Comparison of ENCODE assay signal across 26 cellular contexts in genomic region chr2:56770490-56770889, GRCh38.
A peak's percentile ranks its signal among the peaks of the same experiment; 100 is the strongest.
DNase-seq lines count a peak whose midpoint lies in the region; TF ChIP-seq lines count a peak whose summit lies in the region.
"Had no signal": no experiment of that assay in that cellular context is flagged by ENCODE, and none has a peak within 500 bp of the region (broad histone marks: within the 10 kb centered on the region; RNA-seq: fewer than 3 reads in every experiment).

No MANE protein-coding gene starts in this region.

- H3K4me3 Mint-ChIP-seq in HFFc6: no peak overlapping the region
- H3K4me3 Mint-ChIP-seq: activated naive CD8-positive, alpha-beta T cell treated with anti-CD3 and anti-CD28 coated beads for 36 hours; brain; CD8-positive, alpha-beta T cell had no signal

- H3K27ac Mint-ChIP-seq in HFFc6: peak overlapping the region; percentile 79
- H3K27ac Mint-ChIP-seq: activated naive CD8-positive, alpha-beta T cell treated with anti-CD3 and anti-CD28 coated beads for 36 hours; brain; CD8-positive, alpha-beta T cell; naive B cell had no signal

- H3K27me3 Mint-ChIP-seq in HFFc6 (ENCODE audit: insufficient read depth): peaks cover 2% of the 10 kb centered on the region; the same call in 1 of the 2 replicates
- H3K27me3 Mint-ChIP-seq: activated naive CD8-positive, alpha-beta T cell treated with anti-CD3 and anti-CD28 coated beads for 36 hours; naive B cell had no signal

- TF ChIP-seq CTCF in HFFc6 (IDR thresholded peaks at IDR 0.05) (no peak), fibroblast of villous mesenchyme (IDR thresholded peaks at IDR 0.05; ENCODE audit: insufficient read depth, low read depth, low read length) (no peak)

- H3K4me1 Mint-ChIP-seq in HFFc6 (ENCODE audit: low read depth): peaks cover 41% of the 10 kb centered on the region
- H3K4me1 Mint-ChIP-seq: activated naive CD8-positive, alpha-beta T cell treated with anti-CD3 and anti-CD28 coated beads for 36 hours; brain; naive B cell had no signal

- peaks cover 13% of the 10 kb centered on the region for H3K36me3 Mint-ChIP-seq in HFFc6 (ENCODE audit: low read depth)
- H3K36me3 Mint-ChIP-seq: activated naive CD8-positive, alpha-beta T cell treated with anti-CD3 and anti-CD28 coated beads for 36 hours; brain; CD8-positive, alpha-beta T cell; naive B cell had no signal

- DNase-seq in Daoy (ENCODE audit: low read depth): peak; percentile 6
- DNase-seq in HFFc6: peak; percentile 68
- peak; percentile 3 for DNase-seq in RKO (ENCODE audit: low spot score)
- DNase-seq in fibroblast of villous mesenchyme (ENCODE audit: low read depth): peak; percentile 49
- no peak for DNase-seq in NCI-H1417 treated with DMSO at 0.1 percent for 48 hours (lab: John Stamatoyannopoulos, UW)
- no peak for DNase-seq in DMS 273 (lab: John Stamatoyannopoulos, UW; ENCODE audit: unreplicated experiment)
- DNase-seq in amygdala (lab: John Stamatoyannopoulos, UW): no peak
- no peak for DNase-seq in ecto neural progenitor cell (ENCODE audit: low spot score)
- DNase-seq: activated CD4-positive, alpha-beta T cell treated with anti-CD3 and anti-CD28 coated beads, Interleukin-2, amount 50 U/mL, for 48 hours; activated CD8-positive, alpha-beta memory T cell treated with anti-CD3 and anti-CD28 coated beads, Interleukin-2, amount 50 U/mL, for 48 hours; activated naive CD8-positive, alpha-beta T cell treated with anti-CD3 and anti-CD28 coated beads for 36 hours; CD8-positive, alpha-beta T cell; Karpas-422; left cardiac atrium; mesendoderm; naive B cell; NCI-H1048; NCI-H2081 treated with DMSO at 0.1 percent for 48 hours; NCI-H510A; occipital lobe; stimulated activated CD4-positive, alpha-beta T cell treated with anti-CD3 and anti-CD28 coated beads, Interleukin-4, amount 100 ng/mL, for 4 hours; stimulated activated naive CD8-positive, alpha-beta T cell treated with anti-CD3 and anti-CD28 coated beads, Interleukin-15, Interleukin-2, amounts not matched to agents 100 U/mL and 50 U/mL, for 24 hours; T-helper 9 cell; thyroid gland had no signal

- H3K9me3 Mint-ChIP-seq in HFFc6: 0 out of 2 replicates have a peak, but pooled peaks cover 3% of the 10 kb centered on the region

- no peak overlapping the region for H3K4me3 ChIP-seq in fibroblast of villous mesenchyme (ENCODE audit: low read depth, low read length)
- H3K4me3 ChIP-seq: esophagus muscularis mucosa, thyroid gland had no signal

Comparison
In these comparisons a context has a peak if more than half of its experiments do, and no peak if none do; other contexts are left out.
1. DNase-seq: peak in Daoy (single experiment), HFFc6 (single experiment), RKO (single experiment) and fibroblast of villous mesenchyme (single experiment); none in NCI-H1417 treated with DMSO at 0.1 percent for 48 hours (single experiment), DMS 273 (single experiment), amygdala (0 of 56) and ecto neural progenitor cell (single experiment).